ENCODE assay signal across 9 cellular contexts in the genomic region with DNA sequence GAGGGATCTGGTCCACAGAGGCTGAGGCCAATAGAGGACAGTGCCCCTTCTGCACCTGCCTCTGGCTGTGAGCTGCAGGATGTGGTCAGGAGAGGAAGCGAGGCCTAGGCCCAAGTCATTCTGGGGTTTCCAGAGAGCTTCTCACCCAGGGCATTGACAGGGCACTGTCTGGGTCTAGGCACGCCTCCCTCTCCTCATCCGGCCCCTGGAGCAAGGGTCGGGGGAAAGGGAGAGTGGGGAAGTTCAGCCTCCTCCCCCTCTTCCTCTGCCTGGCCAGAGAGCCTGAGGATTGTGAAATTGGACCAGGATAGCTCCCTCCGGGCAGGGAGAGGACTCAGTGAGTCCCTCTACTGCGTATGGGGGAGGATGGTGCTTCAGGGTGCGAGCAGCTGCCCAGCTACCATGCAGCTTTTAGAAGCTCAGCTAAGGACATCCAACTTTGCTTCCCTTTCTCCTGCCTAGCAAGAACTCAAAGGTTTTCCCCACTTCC. TPM values are rescaled to one million over a fixed set of nuclear protein-coding genes. Genes with fewer than 3 reads are reported as not detected.
A peak's percentile ranks its signal among the peaks of the same experiment; 100 is the strongest.
DNase-seq lines count a peak whose midpoint lies in the region; ATAC-seq, FAIRE-seq and TF ChIP-seq lines count a peak whose summit lies in the region.
"Had no signal": no experiment of that assay in that cellular context is flagged by ENCODE, and none has a peak within 500 bp of the region (broad histone marks: within the 10 kb centered on the region; RNA-seq: fewer than 3 reads in every experiment).

No MANE protein-coding gene starts in this region.

- H3K4me3 ChIP-seq in breast epithelium (no peak overlapping the region), bronchial epithelial cell (ENCODE audit: low read depth, low read length) (no peak overlapping the region)

- TF ChIP-seq CTCF in MCF 10A (IDR thresholded peaks at IDR 0.05; ENCODE audit: unreplicated experiment) (no peak), breast epithelium (IDR thresholded peaks at IDR 0.05) (no peak), bronchial epithelial cell (IDR thresholded peaks at IDR 0.05; ENCODE audit: insufficient read depth, low read length, severe bottlenecking) (no peak)

- H3K36me3 ChIP-seq in breast epithelium (no peaks in the 10 kb centered on the region), bronchial epithelial cell (ENCODE audit: control insufficient read depth, insufficient read depth, low read length) (no peaks in the 10 kb centered on the region)

- peak; percentile 7 for FAIRE-seq in bronchial epithelial cell (lab: Jason Lieb, UNC)
- FAIRE-seq: colon had no signal

- H3K4me1 Mint-ChIP-seq in MCF 10A (ENCODE audit: insufficient read depth, unreplicated experiment) = peaks cover 36% of the 10 kb centered on the region

- H3K27ac Mint-ChIP-seq in MCF 10A (ENCODE audit: low read depth, unreplicated experiment) = no peak overlapping the region

- BruUV-seq in MCF 10A (replicated peaks; lab: Mats Ljungman, UMichigan) = no TSS peak

- H3K9me3 Mint-ChIP-seq in MCF 10A (ENCODE audit: unreplicated experiment) = no peaks in the 10 kb centered on the region

- H3K4me1 ChIP-seq in breast epithelium = no peaks in the 10 kb centered on the region

- POLR2A ChIA-PET in MCF 10A (lab: Yijun Ruan, JAX) = interaction anchor here (0.7 to 1.6 kb wide), 6 partner anchors 8 to 331 kb away, joined by 3 to 5 read pairs (median 3); no protein-coding TSS in a partner anchor

- intact Hi-C loops in MCF 10A (cut with micrococcal nuclease) = no loop called here
- intact Hi-C loops in breast epithelium (cut with DNase I; ENCODE audit: low total_unique reads) = no loop called here

- no peak overlapping the region for H3K27ac ChIP-seq in breast epithelium

- CTCF ChIA-PET in MCF 10A (lab: Yijun Ruan, JAX) = interaction anchor here (0.6 to 4.3 kb wide), 10 partner anchors 10 to 226 kb away, joined by 3 to 29 read pairs (median 4); no protein-coding TSS in a partner anchor

- no peaks in the 10 kb centered on the region for H3K36me3 Mint-ChIP-seq in MCF 10A (ENCODE audit: insufficient read depth, unreplicated experiment)

- peak; percentile 88 for ATAC-seq in HG03103 (IDR thresholded peaks at IDR 0.05; ENCODE audit: low read depth, unreplicated experiment)

- peak; percentile 82 for DNase-seq in MCF 10A (ENCODE audit: unreplicated experiment)
- no peak for DNase-seq in breast epithelium (ENCODE audit: low spot score in 2 of 2)
- DNase-seq in T follicular helper cell (ENCODE audit: low read depth) = peak; percentile 38
- DNase-seq in bronchial epithelial cell (ENCODE audit: low read depth) = no peak
- peak; percentile 58 to 74 for DNase-seq in stimulated activated CD8-positive, alpha-beta memory T cell treated with anti-CD3 and anti-CD28 coated beads, Interleukin-15, amount 100 ng/mL, for 48 hours (ENCODE audit: low read depth in 2 of 2)
- no peak for DNase-seq in DMS79 treated with DMSO at 0.1 percent for 48 hours (lab: John Stamatoyannopoulos, UW)
- no peak for DNase-seq in cerebellar cortex (ENCODE audit: low spot score)

- no peaks in the 10 kb centered on the region for H3K27me3 ChIP-seq in breast epithelium
- H3K27me3 ChIP-seq in bronchial epithelial cell (ENCODE audit: control insufficient read depth, insufficient read depth, low read length) = no peaks in the 10 kb centered on the region

- no peak overlapping the region for H3K4me3 Mint-ChIP-seq in MCF 10A (ENCODE audit: unreplicated experiment)

- no peaks in the 10 kb centered on the region for H3K27me3 Mint-ChIP-seq in MCF 10A (ENCODE audit: insufficient read depth, unreplicated experiment)

- H3K9me3 ChIP-seq in breast epithelium = no peaks in the 10 kb centered on the region

- TF ChIP-seq POLR2A in breast epithelium (IDR thresholded peaks at IDR 0.05) = no peak

RNA-seq across cellular contexts. Expression of a gene that starts 6.3 kb away (rescaled TPM):
- total RNA-seq in MCF 10A (2022) = 25.1 and 30.5 TPM in 2 replicates
- 1 to 10 TPM in 2 of 3 donors, not detected in 1; 1.0 to 7.5 TPM for total RNA-seq in breast epithelium
- total RNA-seq in bronchial epithelial cell = 28.7 and 39.7 TPM in 2 replicates

RNA-seq across cellular contexts. Expression of a gene that starts 15.6 kb away (rescaled TPM):
- 0.25 and 0.68 TPM in 2 replicates for total RNA-seq in MCF 10A (2022)
- total RNA-seq in breast epithelium = under 1 TPM in 1 of 3 donors, not detected in 2; 0.29 TPM
- total RNA-seq in bronchial epithelial cell = not detected in 2 replicates

Comparison
In these comparisons a context has a peak if more than half of its experiments do, and no peak if none do; other contexts are left out.
1. DNase-seq: peak in MCF 10A (single experiment), T follicular helper cell (single experiment) and stimulated activated CD8-positive, alpha-beta memory T cell treated with anti-CD3 and anti-CD28 coated beads, Interleukin-15, amount 100 ng/mL, for 48 hours (2 of 2); none in breast epithelium (0 of 2), bronchial epithelial cell (single experiment), DMS79 treated with DMSO at 0.1 percent for 48 hours (single experiment) and cerebellar cortex (single experiment).